Comparison of ENCODE assay signal across 17 cellular contexts in genomic region chr17:61382796-61383688, GRCh38. TPM values are rescaled to one million over a fixed set of nuclear protein-coding genes. Genes with fewer than 3 reads are reported as not detected.
A peak's percentile ranks its signal among the peaks of the same experiment; 100 is the strongest.
DNase-seq lines count a peak whose midpoint lies in the region; ATAC-seq, FAIRE-seq and TF ChIP-seq lines count a peak whose summit lies in the region.
"Had no signal": no experiment of that assay in that cellular context is flagged by ENCODE, and none has a peak within 500 bp of the region (broad histone marks: within the 10 kb centered on the region; RNA-seq: fewer than 3 reads in every experiment).

No MANE protein-coding gene starts in this region.

- TF ChIP-seq EP300 in SK-N-SH (IDR thresholded peaks at IDR 0.05; ENCODE audit: borderline replicate concordance in 1 of 2, low read depth in 1 of 2, low read length in 1 of 2) (no peak), H1 (IDR thresholded peaks at IDR 0.05; ENCODE audit: borderline replicate concordance in 1 of 2, low read depth in 2 of 2, low read length in 2 of 2) (no peak)

- TF ChIP-seq CTCF in SK-N-SH (IDR thresholded peaks at IDR 0.05): no peak
- no peak for TF ChIP-seq CTCF in H1 (IDR thresholded peaks at IDR 0.05; ENCODE audit: control extremely low read depth in 1 of 3, insufficient read depth in 1 of 3, low read depth in 1 of 3, low read length in 3 of 3)
- no peak for TF ChIP-seq CTCF in type B pancreatic cell (conservative IDR thresholded peaks at IDR 0.05)

- ATAC-seq in SK-N-SH treated with all-trans-retinoic acid at 6 μM for 48 hours: no peak
- ATAC-seq in activated CD4-positive, alpha-beta T cell treated with anti-CD3 and anti-CD28 coated beads for 36 hours: no peak

- TF ChIP-seq RAD21 in SK-N-SH (IDR thresholded peaks at IDR 0.05; ENCODE audit: low read length) (no peak), H1 (IDR thresholded peaks at IDR 0.05 in 1 of 2, conservative IDR thresholded peaks at IDR 0.05 in 1 of 2; ENCODE audit: low read depth in 2 of 2, low read length in 2 of 2) (no peak)

- H4K91ac ChIP-seq in H1 (replicated peaks; ENCODE audit: insufficient read length, low read length): no peak overlapping the region
- peak overlapping the region; percentile 45 for H4K91ac ChIP-seq in mesenchymal stem cell (ENCODE audit: low read length)

- no peak overlapping the region for H3K9ac ChIP-seq in SK-N-SH
- H3K9ac ChIP-seq in H1 (replicated peaks in 1 of 4; ENCODE audit: extremely low read depth in 1 of 4, low read depth in 3 of 4, low read length in 3 of 4): no peak overlapping the region
- H3K9ac ChIP-seq in mesenchymal stem cell (ENCODE audit: low read length): peak overlapping the region; percentile 24
- H3K9ac ChIP-seq: BLaER1 had no signal

- H4K20me1 ChIP-seq in SK-N-SH (ENCODE audit: insufficient read depth) (no peaks in the 10 kb centered on the region), H1 (replicated peaks in 1 of 2; ENCODE audit: control insufficient read depth in 1 of 2, insufficient read depth in 2 of 2, low read length in 2 of 2) (no peaks in the 10 kb centered on the region)
- H4K20me1 ChIP-seq: BLaER1 had no signal

- H3K79me2 ChIP-seq in SK-N-SH (ENCODE audit: insufficient read depth): no peaks in the 10 kb centered on the region
- H3K79me2 ChIP-seq in H1 (ENCODE audit: control insufficient read depth in 1 of 2, insufficient read depth in 2 of 2, low read length in 2 of 2): no peaks in the 10 kb centered on the region

- H2BK15ac ChIP-seq in H1 (ENCODE audit: low read length): no peak overlapping the region
- H2BK15ac ChIP-seq in mesenchymal stem cell (ENCODE audit: low read depth, poor library complexity, severe bottlenecking): no peak overlapping the region

- H3F3A ChIP-seq in SK-N-SH (replicated peaks; ENCODE audit: insufficient read depth): no peaks in the 10 kb centered on the region

- H2BK12ac ChIP-seq in H1 (ENCODE audit: low read depth, low read length) (no peak overlapping the region), mesenchymal stem cell (ENCODE audit: low read length in 2 of 2) (no peak overlapping the region)

- TF ChIP-seq POLR2A in H1 (IDR thresholded peaks at IDR 0.05; ENCODE audit: control extremely low read depth in 1 of 2, low read depth in 2 of 2, low read length in 2 of 2): no peak

- H3K4me3 ChIP-seq in SK-N-SH (ENCODE audit: low read depth in 2 of 2, low read length in 1 of 2): no peak overlapping the region
- H3K4me3 ChIP-seq in H1 (ENCODE audit: extremely low read depth in 1 of 4, insufficient read depth in 2 of 4, low read depth in 3 of 4, low read length in 4 of 4): no peak overlapping the region
- no peak overlapping the region for H3K4me3 ChIP-seq in mesenchymal stem cell (ENCODE audit: insufficient read depth in 1 of 2, low read depth in 1 of 2, low read length in 2 of 2)
- H3K4me3 ChIP-seq: BLaER1, MG63 had no signal

- no peak overlapping the region for H2BK20ac ChIP-seq in H1 (ENCODE audit: low read length)

- FAIRE-seq in H1 (lab: Jason Lieb, UNC): no peak
- FAIRE-seq: H54 had no signal

- H3K4ac ChIP-seq in H1 (replicated peaks; ENCODE audit: insufficient read length, low read depth, low read length) (no peak overlapping the region), mesenchymal stem cell (ENCODE audit: low read depth in 1 of 2, low read length in 2 of 2) (no peak overlapping the region)

- H3K27me3 ChIP-seq in SK-N-SH (ENCODE audit: insufficient read depth): no peaks in the 10 kb centered on the region
- H3K27me3 ChIP-seq in H1 (replicated peaks in 1 of 4; ENCODE audit: control insufficient read depth in 3 of 4, extremely low read depth in 1 of 4, insufficient read depth in 3 of 4, low read length in 3 of 4): no peaks in the 10 kb centered on the region
- no peaks in the 10 kb centered on the region for H3K27me3 ChIP-seq in mesenchymal stem cell (ENCODE audit: control insufficient read depth in 1 of 2, insufficient read depth in 1 of 2, low read length in 2 of 2)
- H3K27me3 ChIP-seq: BLaER1, MG63 had no signal

- H3K27ac Mint-ChIP-seq in type B pancreatic cell: peak overlapping the region; percentile 20
- H3K27ac Mint-ChIP-seq in activated CD4-positive, alpha-beta T cell treated with anti-CD3 and anti-CD28 coated beads for 36 hours: no peak overlapping the region

- intact Hi-C loops in activated CD4-positive, alpha-beta T cell treated with anti-CD3 and anti-CD28 coated beads for 36 hours (cut with DNase I, micrococcal nuclease): no loop called here

- no peaks in the 10 kb centered on the region for H3K9me3 Mint-ChIP-seq in type B pancreatic cell
- H3K9me3 Mint-ChIP-seq in activated CD4-positive, alpha-beta T cell treated with anti-CD3 and anti-CD28 coated beads for 36 hours (ENCODE audit: low read depth): no peaks in the 10 kb centered on the region

- DNase-seq in SK-N-SH: peak; percentile 64
- DNase-seq in H1 (ENCODE audit: low read depth in 1 of 2, low spot score in 2 of 2): no peak
- DNase-seq in mesenchymal stem cell: no peak
- DNase-seq in type B pancreatic cell (ENCODE audit: extremely low spot score, unreplicated experiment): no peak
- DNase-seq in hippocampal formation (lab: John Stamatoyannopoulos, UW): no peak
- no peak for DNase-seq in activated CD4-positive, alpha-beta T cell treated with anti-CD3 and anti-CD28 coated beads for 36 hours
- no peak for DNase-seq in effector CD8-positive, alpha-beta T cell (lab: John Stamatoyannopoulos, UW)
- DNase-seq: 8988T, GF-D8, MG63, NCI-H1105, NCI-H187 treated with DMSO at 0.1 percent for 48 hours, NCI-H2171, NCI-H446 treated with DMSO at 0.1 percent for 48 hours had no signal

- H2BK5ac ChIP-seq in H1 (ENCODE audit: low read depth, low read length): no peak overlapping the region
- no peak overlapping the region for H2BK5ac ChIP-seq in mesenchymal stem cell (ENCODE audit: low read depth, low read length, poor library complexity, severe bottlenecking)

- H3K9me3 ChIP-seq in SK-N-SH (no peaks in the 10 kb centered on the region), H1 (ENCODE audit: insufficient read depth in 2 of 2, low read depth in 1 of 2, low read length in 1 of 2) (no peaks in the 10 kb centered on the region), mesenchymal stem cell (ENCODE audit: control insufficient read depth, low read length) (no peaks in the 10 kb centered on the region)
- H3K9me3 ChIP-seq: BLaER1, MG63 had no signal

- H3K27ac ChIP-seq in SK-N-SH (ENCODE audit: low read depth in 2 of 2, low read length in 1 of 2): peak overlapping the region; percentile 34 to 97; a peak in 3 of 4 replicates
- no peak overlapping the region for H3K27ac ChIP-seq in H1 (ENCODE audit: low read depth, low read length)
- H3K27ac ChIP-seq in mesenchymal stem cell (ENCODE audit: low read length, poor library complexity, severe bottlenecking): no peak overlapping the region
- H3K27ac ChIP-seq: BLaER1 had no signal

- H3K4me2 ChIP-seq in SK-N-SH: no peak overlapping the region
- no peak overlapping the region for H3K4me2 ChIP-seq in H1 (ENCODE audit: insufficient read depth in 1 of 2, low read depth in 2 of 2, low read length in 2 of 2)
- H3K4me2 ChIP-seq in mesenchymal stem cell (ENCODE audit: low read length, poor library complexity, severe bottlenecking): no peak overlapping the region
- H3K4me2 ChIP-seq: BLaER1 had no signal

- H3K18ac ChIP-seq in H1 (ENCODE audit: extremely low read depth, low read length): no peak overlapping the region
- H3K18ac ChIP-seq in mesenchymal stem cell (ENCODE audit: low read depth in 1 of 2, low read length in 2 of 2): peak overlapping the region in 1 of 2 experiments; percentile 47

- H4K8ac ChIP-seq in H1 (ENCODE audit: extremely low read depth, insufficient read depth, low read length) (peak overlapping the region; percentile 60; the same call in 1 of the 2 replicates), mesenchymal stem cell (ENCODE audit: low read length) (peak overlapping the region; percentile 31)

- H2BK120ac ChIP-seq in H1 (replicated peaks; ENCODE audit: low read depth, low read length) (no peak overlapping the region), mesenchymal stem cell (ENCODE audit: low read depth, low read length) (peak overlapping the region; percentile 23)

- 75% methylated on average over 15 of the region's 16 CpGs for WGBS in SK-N-SH (ENCODE audit: low lambda C conversion rate)
- 81% methylated on average over 14 of the region's 16 CpGs; no CpG with 5 or more reads in 1 of the 2 experiments for WGBS in H1 (ENCODE audit: extremely low coverage in 1 of 2, insufficient coverage in 1 of 2, insufficient read length in 1 of 2, insufficient replicate concordance in 2 of 2, low coverage in 1 of 2, low lambda C conversion rate in 2 of 2, missing lambda C conversion rate in 1 of 2), 2 experiments
- 94% methylated on average over 11 of the region's 16 CpGs for WGBS in mesenchymal stem cell

- no peaks in the 10 kb centered on the region for H3K23me2 ChIP-seq in H1 (ENCODE audit: low read depth, low read length)

- no peak overlapping the region for H3K56ac ChIP-seq in H1 (replicated peaks; ENCODE audit: insufficient read length, low read depth, low read length)

- H3K4me1 Mint-ChIP-seq in type B pancreatic cell (ENCODE audit: unreplicated experiment): peaks cover 32% of the 10 kb centered on the region
- no peaks in the 10 kb centered on the region for H3K4me1 Mint-ChIP-seq in activated CD4-positive, alpha-beta T cell treated with anti-CD3 and anti-CD28 coated beads for 36 hours

- H2AK5ac ChIP-seq in H1 (ENCODE audit: low read depth, low read length) (no peak overlapping the region), mesenchymal stem cell (ENCODE audit: low read length, severe bottlenecking) (no peak overlapping the region)

- H3K9me2 ChIP-seq in SK-N-SH: no peaks in the 10 kb centered on the region

- no peak overlapping the region for H4K5ac ChIP-seq in H1 (ENCODE audit: insufficient read length, low read depth, low read length)

- no peaks in the 10 kb centered on the region for H3K36me3 Mint-ChIP-seq in type B pancreatic cell
- H3K36me3 Mint-ChIP-seq in activated CD4-positive, alpha-beta T cell treated with anti-CD3 and anti-CD28 coated beads for 36 hours (ENCODE audit: low read depth): no peaks in the 10 kb centered on the region

- H3K23ac ChIP-seq in H1 (ENCODE audit: insufficient read length): no peak overlapping the region
- H3K23ac ChIP-seq in mesenchymal stem cell (ENCODE audit: low read length in 2 of 2): no peak overlapping the region

- H3K14ac ChIP-seq in H1 (ENCODE audit: insufficient read length) (no peak overlapping the region), mesenchymal stem cell (ENCODE audit: low read length in 2 of 2) (no peak overlapping the region)

- POLR2A ChIA-PET in SK-N-SH (lab: Yijun Ruan, JAX): interaction anchor here (0.6 to 7.5 kb wide), 10 partner anchors 14 to 242 kb away, joined by 3 to 105 read pairs (median 5); partner anchors contain the start of gene TBX2
- POLR2A ChIA-PET in H1 (lab: Charles Lee; ENCODE audit: partially characterized antibody): no interaction called here
- POLR2A ChIA-PET in activated CD4-positive, alpha-beta T cell treated with anti-CD3 and anti-CD28 coated beads for 36 hours (lab: Charles Lee): interaction anchor here (0.6 kb wide), 1 partner anchor 473 kb away, joined by 4 read pairs; no protein-coding TSS in a partner anchor

- peaks cover 0 to 93% of the 10 kb centered on the region in 2 experiments; a peak in 3 of 4 replicates for H3K4me1 ChIP-seq in SK-N-SH (ENCODE audit: control insufficient read depth in 1 of 2, insufficient read depth in 2 of 2, low read depth in 1 of 2, low read length in 1 of 2)
- peaks cover 0 to 2% (median 0%) of the 10 kb centered on the region in 4 experiments; a peak in 2 of 7 replicates for H3K4me1 ChIP-seq in H1 (replicated peaks in 1 of 4; ENCODE audit: control insufficient read depth in 3 of 4, insufficient read depth in 4 of 4, low read length in 3 of 4)
- H3K4me1 ChIP-seq in mesenchymal stem cell (ENCODE audit: control insufficient read depth, insufficient read depth, low read depth, low read length): peaks cover 16% of the 10 kb centered on the region
- H3K4me1 ChIP-seq: BLaER1 had no signal

- CTCF ChIA-PET in SK-N-SH (lab: Yijun Ruan, JAX): interaction anchor here (0.6 to 9.4 kb wide), 14 partner anchors 14 to 662 kb away, joined by 3 to 133 read pairs (median 3); partner anchors contain the start of gene TBX2
- CTCF ChIA-PET in H1 (lab: Charles Lee; ENCODE audit: partially characterized antibody): interaction anchor here (0.9 to 1.4 kb wide), 5 partner anchors 10 to 411 kb away, joined by 3 to 4 read pairs (median 3); no protein-coding TSS in a partner anchor
- CTCF ChIA-PET in activated CD4-positive, alpha-beta T cell treated with anti-CD3 and anti-CD28 coated beads for 36 hours (lab: Charles Lee): no interaction called here

- H3K79me1 ChIP-seq in H1 (ENCODE audit: low read depth, low read length) (no peaks in the 10 kb centered on the region; the same call in 1 of the 2 replicates), mesenchymal stem cell (replicated peaks; ENCODE audit: low read length, poor library complexity, severe bottlenecking) (no peaks in the 10 kb centered on the region)

- no peaks in the 10 kb centered on the region for H3K36me3 ChIP-seq in SK-N-SH (replicated peaks in 1 of 2; ENCODE audit: control insufficient read depth in 1 of 2, insufficient read depth in 2 of 2, low read length in 1 of 2)
- H3K36me3 ChIP-seq in H1 (ENCODE audit: control insufficient read depth in 2 of 4, insufficient read depth in 4 of 4, low read length in 3 of 4): no peaks in the 10 kb centered on the region
- peaks cover 0 to 11% of the 10 kb centered on the region in 2 experiments for H3K36me3 ChIP-seq in mesenchymal stem cell (ENCODE audit: control insufficient read depth in 1 of 2, insufficient read depth in 2 of 2, low read depth in 1 of 2, low read length in 2 of 2)
- H3K36me3 ChIP-seq: BLaER1, MG63 had no signal

- peak overlapping the region; percentile 5 for H3K4me3 Mint-ChIP-seq in type B pancreatic cell
- H3K4me3 Mint-ChIP-seq in activated CD4-positive, alpha-beta T cell treated with anti-CD3 and anti-CD28 coated beads for 36 hours: no peak overlapping the region

- H2AFZ ChIP-seq in SK-N-SH (ENCODE audit: low read depth) (no peak overlapping the region), H1 (ENCODE audit: low read length) (no peak overlapping the region), mesenchymal stem cell (ENCODE audit: low read depth, low read length) (no peak overlapping the region)

- peaks cover 12% of the 10 kb centered on the region for H3K27me3 Mint-ChIP-seq in type B pancreatic cell
- H3K27me3 Mint-ChIP-seq in activated CD4-positive, alpha-beta T cell treated with anti-CD3 and anti-CD28 coated beads for 36 hours: no peaks in the 10 kb centered on the region

RNA-seq across cellular contexts. Expression of gene TBX2, which starts 16.6 kb away (rescaled TPM):
- polyA plus RNA-seq in SK-N-SH (2012; rRNA removed) (37.8 and 57.8 TPM in 2 replicates), H1 (2011; rRNA removed) (0.02 TPM in 1 of 2 replicates, not detected in the other)
- 28.9 and 45.2 TPM in 2 replicates for polyA plus RNA-seq in SK-N-SH (2012; cell fraction: cytosol; rRNA removed)
- polyA plus RNA-seq in SK-N-SH (2012; cell fraction: nucleus; rRNA removed): 179 and 233 TPM in 2 replicates
- not detected in 2 replicates for total RNA-seq in H1 (2021; fragmentation: NEBNext Ultra II Directional; extraction: Animal tissue kit (Norgen Biotek cat#: 25700))
- not detected for polyA plus RNA-seq in H1 (2011; cell fraction: cytosol; rRNA removed)
- polyA plus RNA-seq in H1 (2011; cell fraction: nucleus; rRNA removed): not detected
- 0.09 TPM in 1 of 4 replicates, not detected in the others for polyA plus RNA-seq in H1 (2012, experiment 1 of 2)
- not detected for polyA plus RNA-seq in H1 (2012, experiment 2 of 2)
- not detected for polyA plus RNA-seq in H1 (2013, experiment 1 of 2)
- polyA plus RNA-seq in H1 (2013, experiment 2 of 2): not detected
- not detected in 2 replicates for polyA minus RNA-seq in H1 (2011; rRNA and poly(A)+ RNA removed)
- not detected for polyA minus RNA-seq in H1 (2011; cell fraction: cytosol; rRNA and poly(A)+ RNA removed)
- not detected for polyA minus RNA-seq in H1 (2011; cell fraction: nucleus; rRNA and poly(A)+ RNA removed)
- 118 TPM for polyA plus RNA-seq in mesenchymal stem cell (2013, experiment 1 of 2)
- polyA plus RNA-seq in mesenchymal stem cell (2013, experiment 2 of 2): 123 TPM
- 8.7 and 55.9 TPM in 2 replicates for total RNA-seq in type B pancreatic cell (ENCODE audit: low replicate concordance)
- not detected for total RNA-seq in activated CD4-positive, alpha-beta T cell treated with anti-CD3 and anti-CD28 coated beads for 36 hours

Comparison
In these comparisons a context has a peak if more than half of its experiments do, and no peak if none do; other contexts are left out.
1. H3K27ac ChIP-seq: peak in SK-N-SH (2 of 2); none in H1 (single experiment) and mesenchymal stem cell (single experiment).